In the genomic region with DNA sequence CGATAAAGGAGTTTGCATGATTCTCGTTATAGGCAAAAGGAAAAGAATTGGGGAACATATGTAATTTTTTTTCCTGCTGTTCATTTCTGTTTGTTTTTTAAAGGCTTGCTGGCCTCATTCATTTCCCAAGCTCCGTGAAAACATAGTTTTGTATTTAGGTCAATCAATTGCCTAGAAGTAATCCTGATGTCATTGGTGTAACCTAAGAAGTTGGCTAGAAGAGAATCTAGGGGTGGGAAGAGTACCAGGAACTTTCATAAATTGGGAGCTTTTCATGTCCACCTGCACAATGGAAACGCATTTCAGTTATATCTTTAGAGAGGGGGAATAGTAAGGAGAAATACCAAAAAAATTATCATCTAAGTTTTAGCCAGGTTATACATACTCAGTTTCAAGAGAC, we compare ENCODE assay signal across 15 cellular contexts. TPM values are rescaled to one million over a fixed set of nuclear protein-coding genes. Genes with fewer than 3 reads are reported as not detected.
DNase-seq lines count a peak whose midpoint lies in the region; ATAC-seq and TF ChIP-seq lines count a peak whose summit lies in the region.
"Had no signal": no experiment of that assay in that cellular context is flagged by ENCODE, and none has a peak within 500 bp of the region (broad histone marks: within the 10 kb centered on the region; RNA-seq: fewer than 3 reads in every experiment).

No MANE protein-coding gene starts in this region.

- peak overlapping the region; percentile 85 for H3K4me2 ChIP-seq in GM23338

- peaks cover 0 to 3% (median 2%) of the 10 kb centered on the region in 5 donors for H3K9me3 Mint-ChIP-seq in CD8-positive, alpha-beta memory T cell
- H3K9me3 Mint-ChIP-seq in GM23338 (no peaks in the 10 kb centered on the region), neural crest cell (no peaks in the 10 kb centered on the region)
- H3K9me3 Mint-ChIP-seq: stimulated activated naive B cell treated with anti-CD40 and anti-IgM and Interleukin-4, amounts not matched to agents 10 μg/mL and 1 μg/mL and 100 μg/mL, for 72 hours had no signal

- TF ChIP-seq POLR2A in breast epithelium (IDR thresholded peaks at IDR 0.05): no peak

- peak overlapping the region in 2 of 7 donors; percentile 5 to 73 for H3K4me3 Mint-ChIP-seq in CD8-positive, alpha-beta memory T cell
- H3K4me3 Mint-ChIP-seq in GM23338 (peak overlapping the region; percentile 49), neural crest cell (peak overlapping the region; percentile 68)

- peaks cover 0 to 6% (median 0%) of the 10 kb centered on the region in 3 donors for H3K36me3 Mint-ChIP-seq in CD8-positive, alpha-beta memory T cell
- no peaks in the 10 kb centered on the region for H3K36me3 Mint-ChIP-seq in GM23338 (ENCODE audit: low read depth)
- H3K36me3 Mint-ChIP-seq in neural crest cell (ENCODE audit: low read depth): no peaks in the 10 kb centered on the region

- POLR2A ChIA-PET in CD8-positive, alpha-beta memory T cell (lab: Charles Lee): no interaction called here

- peaks cover 15% of the 10 kb centered on the region for H4K20me1 ChIP-seq in GM23338 (replicated peaks; ENCODE audit: insufficient read depth)

- H3K27ac Mint-ChIP-seq in CD8-positive, alpha-beta memory T cell: peak overlapping the region in 1 of 8 donors; percentile 44
- H3K27ac Mint-ChIP-seq in GM23338: no peak overlapping the region
- no peak overlapping the region for H3K27ac Mint-ChIP-seq in neural crest cell (ENCODE audit: unreplicated experiment)

- peaks cover 32 to 65% (median 52%) of the 10 kb centered on the region in 3 donors for H3K4me1 Mint-ChIP-seq in CD8-positive, alpha-beta memory T cell
- H3K4me1 Mint-ChIP-seq in GM23338: peaks cover 41% of the 10 kb centered on the region
- H3K4me1 Mint-ChIP-seq in neural crest cell: peaks cover 49% of the 10 kb centered on the region

- intact Hi-C loops in breast epithelium (cut with DNase I; ENCODE audit: low total_unique reads): no loop called here

- no peaks in the 10 kb centered on the region for H3K9me2 ChIP-seq in GM23338 (ENCODE audit: insufficient read depth)

- peaks cover 0 to 5% of the 10 kb centered on the region in 2 donors for H3K27me3 Mint-ChIP-seq in CD8-positive, alpha-beta memory T cell
- peaks cover 11% of the 10 kb centered on the region for H3K27me3 Mint-ChIP-seq in GM23338 (ENCODE audit: insufficient read depth, low read depth, poor library complexity)
- H3K27me3 Mint-ChIP-seq in neural crest cell (ENCODE audit: low read depth): peaks cover 8% of the 10 kb centered on the region

- ATAC-seq in GM23338 (no peak), GM18858 (IDR thresholded peaks at IDR 0.05; ENCODE audit: unreplicated experiment) (no peak), GM21619 (IDR thresholded peaks at IDR 0.05; ENCODE audit: unreplicated experiment) (no peak)
- ATAC-seq: stimulated activated naive B cell treated with anti-CD40 and anti-IgM and Interleukin-4, amounts not matched to agents 10 μg/mL and 1 μg/mL and 100 μg/mL, for 72 hours had no signal

- no peaks in the 10 kb centered on the region for H3K27me3 ChIP-seq in CD8-positive, alpha-beta memory T cell (ENCODE audit: insufficient read depth, low read length, poor library complexity, severe bottlenecking)
- H3K27me3 ChIP-seq in GM23338 (ENCODE audit: insufficient read depth) (peaks cover 3% of the 10 kb centered on the region), breast epithelium (no peaks in the 10 kb centered on the region)

- peaks cover 36% of the 10 kb centered on the region for H3K4me1 ChIP-seq in CD8-positive, alpha-beta memory T cell (ENCODE audit: insufficient read depth, low read length)
- H3K4me1 ChIP-seq in GM23338 (ENCODE audit: insufficient read depth) (peaks cover 53% of the 10 kb centered on the region), breast epithelium (peaks cover 4 to 9% of the 10 kb centered on the region in 2 donors)

- peak overlapping the region; percentile 2 for H3K27ac ChIP-seq in CD8-positive, alpha-beta memory T cell (ENCODE audit: low read depth, low read length)
- H3K27ac ChIP-seq in GM23338 (ENCODE audit: low read depth) (no peak overlapping the region), breast epithelium (peak overlapping the region in 1 of 2 donors; percentile 99)

- peaks cover 76% of the 10 kb centered on the region for H3K79me2 ChIP-seq in GM23338 (replicated peaks; ENCODE audit: insufficient read depth)

- H2AFZ ChIP-seq in GM23338: no peak overlapping the region

- CTCF ChIA-PET in CD8-positive, alpha-beta memory T cell (lab: Charles Lee): no interaction called here

- H3F3A ChIP-seq in GM23338 (replicated peaks; ENCODE audit: low read depth): no peaks in the 10 kb centered on the region

- TF ChIP-seq CTCF in GM23338 (conservative IDR thresholded peaks at IDR 0.05; ENCODE audit: low read depth in 2 of 2): no peak
- no peak for TF ChIP-seq CTCF in breast epithelium (IDR thresholded peaks at IDR 0.05)
- no peak for TF ChIP-seq CTCF in neural crest cell (conservative IDR thresholded peaks at IDR 0.05)

- no peaks in the 10 kb centered on the region for H3K36me3 ChIP-seq in CD8-positive, alpha-beta memory T cell (ENCODE audit: insufficient read depth, low read length)
- H3K36me3 ChIP-seq in GM23338 (ENCODE audit: insufficient read depth) (no peaks in the 10 kb centered on the region), breast epithelium (no peaks in the 10 kb centered on the region)
- H3K36me3 ChIP-seq: neutrophil had no signal

- H3K9me3 ChIP-seq in CD8-positive, alpha-beta memory T cell (ENCODE audit: low read length): no peaks in the 10 kb centered on the region
- H3K9me3 ChIP-seq in breast epithelium: no peaks in the 10 kb centered on the region
- H3K9me3 ChIP-seq: HAP-1, neutrophil had no signal

- no peak overlapping the region for H3K4me3 ChIP-seq in CD8-positive, alpha-beta memory T cell (ENCODE audit: low read length)
- H3K4me3 ChIP-seq in GM23338 (peak overlapping the region; percentile 66; the same call in 1 of the 2 replicates), breast epithelium (peak overlapping the region in 2 of 3 donors; percentile 27 to 97)
- H3K4me3 ChIP-seq: HAP-1 had no signal

- no peak for DNase-seq in CD8-positive, alpha-beta memory T cell
- DNase-seq in GM23338 (ENCODE audit: low spot score) (no peak), breast epithelium (ENCODE audit: low spot score in 2 of 2) (no peak), neural crest cell (ENCODE audit: low read depth, low spot score) (no peak), epidermal melanocyte (ENCODE audit: insufficient read length, low spot score) (no peak)
- no peak for DNase-seq in effector CD8-positive, alpha-beta T cell (lab: John Stamatoyannopoulos, UW)
- DNase-seq: Karpas-422; kidney; NCI-H2171; stimulated activated naive B cell treated with anti-CD40 and anti-IgM and Interleukin-4, amounts not matched to agents 10 μg/mL and 1 μg/mL and 100 μg/mL, for 72 hours; T-helper 2 cell had no signal

TF ChIP-seq in GM23338, 12 proteins besides CTCF, POLR2A, EP300 and RAD21 (continues in another document):
- TF ChIP-seq EZH2 (IDR thresholded peaks at IDR 0.05; ENCODE audit: low read depth, unreplicated experiment) (no peak), JUNB (IDR thresholded peaks at IDR 0.05; ENCODE audit: unreplicated experiment) (no peak), EZH2phosphoT487 (IDR thresholded peaks at IDR 0.05; ENCODE audit: unreplicated experiment) (no peak), STAT1 (IDR thresholded peaks at IDR 0.05; ENCODE audit: unreplicated experiment) (no peak), ZNF114 (CRISPR knock-in tag; IDR thresholded peaks at IDR 0.05) (no peak), ZNF331 (CRISPR knock-in tag; IDR thresholded peaks at IDR 0.05; ENCODE audit: low read depth) (no peak)
- TF ChIP-seq, protein P1, sequence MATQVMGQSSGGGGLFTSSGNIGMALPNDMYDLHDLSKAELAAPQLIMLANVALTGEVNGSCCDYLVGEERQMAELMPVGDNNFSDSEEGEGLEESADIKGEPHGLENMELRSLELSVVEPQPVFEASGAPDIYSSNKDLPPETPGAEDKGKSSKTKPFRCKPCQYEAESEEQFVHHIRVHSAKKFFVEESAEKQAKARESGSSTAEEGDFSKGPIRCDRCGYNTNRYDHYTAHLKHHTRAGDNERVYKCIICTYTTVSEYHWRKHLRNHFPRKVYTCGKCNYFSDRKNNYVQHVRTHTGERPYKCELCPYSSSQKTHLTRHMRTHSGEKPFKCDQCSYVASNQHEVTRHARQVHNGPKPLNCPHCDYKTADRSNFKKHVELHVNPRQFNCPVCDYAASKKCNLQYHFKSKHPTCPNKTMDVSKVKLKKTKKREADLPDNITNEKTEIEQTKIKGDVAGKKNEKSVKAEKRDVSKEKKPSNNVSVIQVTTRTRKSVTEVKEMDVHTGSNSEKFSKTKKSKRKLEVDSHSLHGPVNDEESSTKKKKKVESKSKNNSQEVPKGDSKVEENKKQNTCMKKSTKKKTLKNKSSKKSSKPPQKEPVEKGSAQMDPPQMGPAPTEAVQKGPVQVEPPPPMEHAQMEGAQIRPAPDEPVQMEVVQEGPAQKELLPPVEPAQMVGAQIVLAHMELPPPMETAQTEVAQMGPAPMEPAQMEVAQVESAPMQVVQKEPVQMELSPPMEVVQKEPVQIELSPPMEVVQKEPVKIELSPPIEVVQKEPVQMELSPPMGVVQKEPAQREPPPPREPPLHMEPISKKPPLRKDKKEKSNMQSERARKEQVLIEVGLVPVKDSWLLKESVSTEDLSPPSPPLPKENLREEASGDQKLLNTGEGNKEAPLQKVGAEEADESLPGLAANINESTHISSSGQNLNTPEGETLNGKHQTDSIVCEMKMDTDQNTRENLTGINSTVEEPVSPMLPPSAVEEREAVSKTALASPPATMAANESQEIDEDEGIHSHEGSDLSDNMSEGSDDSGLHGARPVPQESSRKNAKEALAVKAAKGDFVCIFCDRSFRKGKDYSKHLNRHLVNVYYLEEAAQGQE (IDR thresholded peaks at IDR 0.05; ENCODE audit: unreplicated experiment): no peak
- TF ChIP-seq, protein P2, sequence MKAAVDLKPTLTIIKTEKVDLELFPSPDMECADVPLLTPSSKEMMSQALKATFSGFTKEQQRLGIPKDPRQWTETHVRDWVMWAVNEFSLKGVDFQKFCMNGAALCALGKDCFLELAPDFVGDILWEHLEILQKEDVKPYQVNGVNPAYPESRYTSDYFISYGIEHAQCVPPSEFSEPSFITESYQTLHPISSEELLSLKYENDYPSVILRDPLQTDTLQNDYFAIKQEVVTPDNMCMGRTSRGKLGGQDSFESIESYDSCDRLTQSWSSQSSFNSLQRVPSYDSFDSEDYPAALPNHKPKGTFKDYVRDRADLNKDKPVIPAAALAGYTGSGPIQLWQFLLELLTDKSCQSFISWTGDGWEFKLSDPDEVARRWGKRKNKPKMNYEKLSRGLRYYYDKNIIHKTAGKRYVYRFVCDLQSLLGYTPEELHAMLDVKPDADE (IDR thresholded peaks at IDR 0.05): no peak

RNA-seq across cellular contexts. Expression of a gene that starts 3.8 kb away (rescaled TPM):
- total RNA-seq in CD8-positive, alpha-beta memory T cell: 10 to 100 TPM; 29.2 to 34.3 TPM
- polyA plus RNA-seq in CD8-positive, alpha-beta memory T cell: 1.0 TPM
- 52.7 and 63.1 TPM in 2 replicates for total RNA-seq in GM23338 (2014; rRNA removed; shearing (Covaris generic))
- polyA plus RNA-seq in GM23338 (2016; fragmentation: Nextera tagmentation; extraction: Ambion mirVana): 8.5 and 10.2 TPM in 2 replicates
- total RNA-seq in breast epithelium (10 to 100 TPM; 47.0 to 84.0 (median 51.5) TPM), neural crest cell (44.2 and 49.9 TPM in 2 replicates)
